7 cellular contexts compared by ENCODE assay signal in the genomic region with DNA sequence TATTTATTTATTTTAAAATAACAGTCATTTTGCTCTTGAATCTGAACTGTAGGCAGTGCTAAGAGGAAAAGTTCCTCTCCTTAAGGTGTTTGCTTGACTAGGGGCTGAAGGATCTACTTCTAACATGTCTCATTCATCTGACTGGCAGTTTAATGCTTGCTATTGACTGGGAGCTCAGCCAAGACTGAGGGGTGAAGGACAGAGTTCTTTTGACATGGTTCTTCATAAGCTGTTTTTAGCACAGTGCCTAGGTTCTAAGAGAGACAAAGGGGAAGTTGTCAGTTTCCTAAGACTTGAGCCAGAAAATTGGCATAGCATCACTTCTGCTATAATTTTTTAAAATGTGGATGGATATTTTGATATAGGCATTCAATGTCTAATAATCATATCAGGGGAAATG.
DNase-seq lines count a peak whose midpoint lies in the region; ATAC-seq and TF ChIP-seq lines count a peak whose summit lies in the region.

No MANE protein-coding gene starts in this region.

- intact Hi-C loops in heart left ventricle (cut with DNase I) = loop anchor here in 2 of 10 donors (10.0 kb wide), 1 partner anchor 54 kb away; no protein-coding TSS in a partner anchor
- intact Hi-C loops in testis (cut with DNase I; ENCODE audit: low total_unique reads) = no loop called here
- intact Hi-C loops in Caco-2 (cut with micrococcal nuclease; ENCODE audit: unreplicated experiment) = no loop called here

- no peak overlapping the region for H3K27ac Mint-ChIP-seq in Caco-2 (ENCODE audit: unreplicated experiment)
- no peak overlapping the region for H3K27ac Mint-ChIP-seq in activated naive CD8-positive, alpha-beta T cell treated with anti-CD3 and anti-CD28 coated beads, Interleukin-2, amount 50 U/mL, for 24 hours

- no peaks in the 10 kb centered on the region for H3K36me3 ChIP-seq in heart left ventricle
- H3K36me3 ChIP-seq in testis (ENCODE audit: low read depth, missing control alignments) = no peaks in the 10 kb centered on the region
- H3K36me3 ChIP-seq in Caco-2 (ENCODE audit: control insufficient read depth, insufficient read depth, low read length) = no peaks in the 10 kb centered on the region

- peaks cover 0 to 30% (median 3%) of the 10 kb centered on the region in 12 donors for H3K9me3 ChIP-seq in heart left ventricle
- no peaks in the 10 kb centered on the region for H3K9me3 ChIP-seq in testis
- H3K9me3 ChIP-seq in Caco-2 = peaks cover 8% of the 10 kb centered on the region; the same call in 1 of the 2 replicates

- no peak overlapping the region for H3K4me3 ChIP-seq in heart left ventricle
- H3K4me3 ChIP-seq in testis = no peak overlapping the region
- H3K4me3 ChIP-seq in Caco-2 (ENCODE audit: low read depth, low read length) = no peak overlapping the region

- peaks cover 24% of the 10 kb centered on the region for H3K9me3 Mint-ChIP-seq in Caco-2 (ENCODE audit: unreplicated experiment)
- peaks cover 21% of the 10 kb centered on the region for H3K9me3 Mint-ChIP-seq in activated naive CD8-positive, alpha-beta T cell treated with anti-CD3 and anti-CD28 coated beads, Interleukin-2, amount 50 U/mL, for 24 hours

- BruUV-seq in Caco-2 (replicated peaks; lab: Mats Ljungman, UMichigan) = no TSS peak

- no peak overlapping the region for H3K4me3 Mint-ChIP-seq in Caco-2 (ENCODE audit: unreplicated experiment)
- no peak overlapping the region for H3K4me3 Mint-ChIP-seq in activated naive CD8-positive, alpha-beta T cell treated with anti-CD3 and anti-CD28 coated beads, Interleukin-2, amount 50 U/mL, for 24 hours

- no peaks in the 10 kb centered on the region for H3K27me3 Mint-ChIP-seq in Caco-2 (ENCODE audit: insufficient read depth, unreplicated experiment)
- no peaks in the 10 kb centered on the region for H3K27me3 Mint-ChIP-seq in activated naive CD8-positive, alpha-beta T cell treated with anti-CD3 and anti-CD28 coated beads, Interleukin-2, amount 50 U/mL, for 24 hours

- DNase-seq in NCI-H446 treated with DMSO at 0.1 percent for 48 hours (lab: John Stamatoyannopoulos, UW) = peak; percentile 2
- DNase-seq in heart left ventricle = peak in 4 of 5 donors; percentile 66 to 76 (median 71)
- peak; percentile 87 for DNase-seq in testis
- DNase-seq in AG08396 (ENCODE audit: low spot score) = no peak
- no peak for DNase-seq in Caco-2
- DNase-seq in activated naive CD8-positive, alpha-beta T cell treated with anti-CD3 and anti-CD28 coated beads, Interleukin-2, amount 50 U/mL, for 24 hours = no peak

- no peak for TF ChIP-seq POLR2A in heart left ventricle (IDR thresholded peaks at IDR 0.05)
- TF ChIP-seq POLR2A in testis (IDR thresholded peaks at IDR 0.05) = no peak

- no peak for TF ChIP-seq CTCF in heart left ventricle (IDR thresholded peaks at IDR 0.05)
- TF ChIP-seq CTCF in testis (IDR thresholded peaks at IDR 0.05) = no peak
- no peak for TF ChIP-seq CTCF in Caco-2 (IDR thresholded peaks at IDR 0.05; ENCODE audit: insufficient read depth in 1 of 2, low read depth in 1 of 2, low read length in 1 of 2, severe bottlenecking in 1 of 2, unreplicated experiment in 1 of 2)

- H3K4me1 ChIP-seq in heart left ventricle = peaks cover 0 to 19% (median 10%) of the 10 kb centered on the region in 12 donors
- H3K4me1 ChIP-seq in testis = peaks cover 7% of the 10 kb centered on the region
- H3K4me1 ChIP-seq in Caco-2 = no peaks in the 10 kb centered on the region

- H3K36me3 Mint-ChIP-seq in Caco-2 (ENCODE audit: insufficient read depth, unreplicated experiment) = peaks cover 11% of the 10 kb centered on the region
- H3K36me3 Mint-ChIP-seq in activated naive CD8-positive, alpha-beta T cell treated with anti-CD3 and anti-CD28 coated beads, Interleukin-2, amount 50 U/mL, for 24 hours (ENCODE audit: low read depth) = peaks cover 9% of the 10 kb centered on the region

- POLR2A ChIA-PET in Caco-2 (lab: Charles Lee) = no interaction called here

- peak overlapping the region in 10 of 12 donors; percentile 8 to 66 (median 51) for H3K27ac ChIP-seq in heart left ventricle
- H3K27ac ChIP-seq in testis = peak overlapping the region; percentile 56 to 67

- ATAC-seq in GM19463 (IDR thresholded peaks at IDR 0.05; ENCODE audit: unreplicated experiment) (peak; percentile 81), heart left ventricle (peak; percentile 92 to 98 (median 96))
- no peak for ATAC-seq in activated naive CD8-positive, alpha-beta T cell treated with anti-CD3 and anti-CD28 coated beads, Interleukin-2, amount 50 U/mL, for 24 hours

- H3K27me3 ChIP-seq in heart left ventricle = no peaks in the 10 kb centered on the region
- H3K27me3 ChIP-seq in testis = no peaks in the 10 kb centered on the region
- H3K27me3 ChIP-seq in Caco-2 (replicated peaks; ENCODE audit: control insufficient read depth, insufficient read depth, low read length) = no peaks in the 10 kb centered on the region

- H3K4me1 Mint-ChIP-seq in Caco-2 (ENCODE audit: low read depth, unreplicated experiment) = peaks cover 8% of the 10 kb centered on the region
- H3K4me1 Mint-ChIP-seq in activated naive CD8-positive, alpha-beta T cell treated with anti-CD3 and anti-CD28 coated beads, Interleukin-2, amount 50 U/mL, for 24 hours = peaks cover 9% of the 10 kb centered on the region

- CTCF ChIA-PET in Caco-2 (lab: Charles Lee) = no interaction called here

Comparison
In these comparisons a context has a peak if more than half of its experiments do, and no peak if none do; other contexts are left out.
1. DNase-seq: peak in NCI-H446 treated with DMSO at 0.1 percent for 48 hours (single experiment), heart left ventricle (4 of 5) and testis (single experiment); none in AG08396 (single experiment), Caco-2 (0 of 2) and activated naive CD8-positive, alpha-beta T cell treated with anti-CD3 and anti-CD28 coated beads, Interleukin-2, amount 50 U/mL, for 24 hours (single experiment).